In the genomic region with DNA sequence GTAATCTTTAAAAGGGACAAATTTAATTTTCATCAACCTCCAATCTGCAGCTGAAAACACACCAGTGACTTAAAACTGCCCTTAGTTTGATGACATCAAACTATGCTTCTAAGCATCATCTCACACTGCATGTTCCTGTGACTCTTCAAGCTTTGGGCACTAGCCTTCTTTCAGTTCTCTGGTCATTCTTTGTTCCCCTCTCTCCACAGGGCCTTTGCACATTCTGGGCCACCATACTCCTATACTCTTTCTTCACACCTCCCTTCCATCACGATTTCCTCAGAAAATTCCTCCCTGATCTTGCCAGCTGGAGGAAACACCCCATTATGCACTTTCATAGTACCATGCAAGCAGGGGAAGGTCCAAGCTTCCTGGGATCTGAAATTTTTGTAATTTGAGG, we compare ENCODE assay signal across 24 cellular contexts.
"Had no signal": no experiment of that assay in that cellular context is flagged by ENCODE, and none has a peak within 500 bp of the region (broad histone marks: within the 10 kb centered on the region; RNA-seq: fewer than 3 reads in every experiment).

No MANE protein-coding gene starts in this region.

- H3K36me3 Mint-ChIP-seq: stimulated activated effector memory CD8-positive, alpha-beta T cell treated with anti-CD3 and anti-CD28 coated beads, Interleukin-12 subunit alpha, Interleukin-12 subunit beta, amount 100 ng/mL, for 72 hours had no signal

- H3K9me3 ChIP-seq: prostate gland, right lobe of liver, tibial artery, upper lobe of left lung, uterus had no signal

- ATAC-seq: left cardiac atrium; stimulated activated effector memory CD8-positive, alpha-beta T cell treated with anti-CD3 and anti-CD28 coated beads, Interleukin-12 subunit alpha, Interleukin-12 subunit beta, amount 100 ng/mL, for 72 hours had no signal

- DNase-seq: effector CD4-positive, alpha-beta T cell; foreskin melanocyte; head of caudate nucleus; kidney; left cardiac atrium; left ventricle myocardium superior; mesenchymal stem cell; midbrain; naive B cell; occipital lobe; retina; right lobe of liver; stimulated activated CD4-positive, alpha-beta T cell treated with anti-CD3 and anti-CD28 coated beads, Interleukin-4, amount 100 ng/mL, for 1 hour; stimulated activated CD8-positive, alpha-beta memory T cell treated with anti-CD3 and anti-CD28 coated beads, Interleukin-4, amount 100 ng/mL, for 48 hours; tibial artery; upper lobe of left lung; uterus had no signal

- H3K9me3 Mint-ChIP-seq: naive B cell; nephron; stimulated activated effector memory CD8-positive, alpha-beta T cell treated with anti-CD3 and anti-CD28 coated beads, Interleukin-12 subunit alpha, Interleukin-12 subunit beta, amount 100 ng/mL, for 72 hours; stimulated activated naive CD8-positive, alpha-beta T cell treated with anti-CD3 and anti-CD28 coated beads, Interleukin-15, Interleukin-2, amounts not matched to agents 100 ng/mL and 50 ng/mL, for 24 hours had no signal

- H3K27ac ChIP-seq: hepatocyte, parathyroid adenoma, prostate gland, right lobe of liver, tibial artery, upper lobe of left lung, uterus had no signal

- H2AFZ ChIP-seq: hepatocyte, parathyroid adenoma had no signal

- H3K4me3 ChIP-seq: hepatocyte, lung, prostate gland, right lobe of liver, tibial artery, upper lobe of left lung, uterus had no signal

- H3K4me2 ChIP-seq: hepatocyte had no signal

- H3K9ac ChIP-seq: parathyroid adenoma had no signal

- H3K27ac Mint-ChIP-seq: nephron; stimulated activated effector memory CD8-positive, alpha-beta T cell treated with anti-CD3 and anti-CD28 coated beads, Interleukin-12 subunit alpha, Interleukin-12 subunit beta, amount 100 ng/mL, for 72 hours; stimulated activated naive CD8-positive, alpha-beta T cell treated with anti-CD3 and anti-CD28 coated beads, Interleukin-15, Interleukin-2, amounts not matched to agents 100 ng/mL and 50 ng/mL, for 24 hours had no signal

- H3K4me1 ChIP-seq: parathyroid adenoma, prostate gland, right lobe of liver, tibial artery, upper lobe of left lung, uterus had no signal

- H3K4me1 Mint-ChIP-seq: stimulated activated effector memory CD8-positive, alpha-beta T cell treated with anti-CD3 and anti-CD28 coated beads, Interleukin-12 subunit alpha, Interleukin-12 subunit beta, amount 100 ng/mL, for 72 hours had no signal

- H3K4me3 Mint-ChIP-seq: naive B cell; nephron; stimulated activated effector memory CD8-positive, alpha-beta T cell treated with anti-CD3 and anti-CD28 coated beads, Interleukin-12 subunit alpha, Interleukin-12 subunit beta, amount 100 ng/mL, for 72 hours; stimulated activated naive CD8-positive, alpha-beta T cell treated with anti-CD3 and anti-CD28 coated beads, Interleukin-15, Interleukin-2, amounts not matched to agents 100 ng/mL and 50 ng/mL, for 24 hours had no signal

- H3K36me3 ChIP-seq: prostate gland, right lobe of liver, tibial artery, upper lobe of left lung, uterus had no signal

- H3K27me3 ChIP-seq: hepatocyte, right lobe of liver, tibial artery, upper lobe of left lung, uterus had no signal

- H3K27me3 Mint-ChIP-seq: naive B cell; stimulated activated naive CD8-positive, alpha-beta T cell treated with anti-CD3 and anti-CD28 coated beads, Interleukin-15, Interleukin-2, amounts not matched to agents 100 ng/mL and 50 ng/mL, for 24 hours had no signal
